In genomic region chr15:75205064-75205395, GRCh38 we compare ENCODE assay signal across 11 cellular contexts. TPM values are rescaled to one million over a fixed set of nuclear protein-coding genes. Genes with fewer than 3 reads are reported as not detected.
DNase-seq lines count a peak whose midpoint lies in the region; ATAC-seq, FAIRE-seq and TF ChIP-seq lines count a peak whose summit lies in the region.
"Had no signal": no experiment of that assay in that cellular context is flagged by ENCODE, and none has a peak within 500 bp of the region (broad histone marks: within the 10 kb centered on the region; RNA-seq: fewer than 3 reads in every experiment).

No MANE protein-coding gene starts in this region.

- CTCF ChIA-PET in A549 (lab: Yijun Ruan, JAX) (interaction anchor here (0.8 to 15.6 kb wide), 22 partner anchors 9 to 362 kb away, joined by 3 to 324 read pairs (median 5); partner anchors contain the start of gene PPCDC), Caco-2 (lab: Charles Lee) (interaction anchor here (0.6 to 2.4 kb wide), 9 partner anchors 23 to 176 kb away, joined by 3 to 24 read pairs (median 9); no protein-coding TSS in a partner anchor), WTC11 (lab: Charles Lee) (interaction anchor here (1.0 to 2.8 kb wide), 6 partner anchors 9 to 175 kb away, joined by 5 to 33 read pairs (median 14); no protein-coding TSS in a partner anchor)

- no TSS peak for BruUV-seq in Caco-2 (replicated peaks; lab: Mats Ljungman, UMichigan)

- POLR2A ChIA-PET in A549 (lab: Yijun Ruan, JAX) (interaction anchor here (1.2 to 1.5 kb wide), 3 partner anchors 175 to 298 kb away, joined by 4 to 6 read pairs (median 5); partner anchors contain the start of genes FAM219B and RPP25), Caco-2 (lab: Charles Lee) (interaction anchor here (1.2 kb wide), 1 partner anchor 23 kb away, joined by 3 read pairs; no protein-coding TSS in a partner anchor), WTC11 (lab: Charles Lee) (interaction anchor here (1.4 to 1.6 kb wide), 2 partner anchors 10 to 160 kb away, joined by 5 to 6 read pairs; no protein-coding TSS in a partner anchor)

- intact Hi-C loops in Caco-2 (cut with micrococcal nuclease; ENCODE audit: unreplicated experiment), result no loop called here
- intact Hi-C loops in cardiac septum (cut with DNase I), result no loop called here

- H3F3A ChIP-seq in GM23248 (ENCODE audit: insufficient read depth), result peaks cover 11% of the 10 kb centered on the region

- H3K4me1 ChIP-seq in A549 (peaks cover 37% of the 10 kb centered on the region), Caco-2 (peaks cover 27% of the 10 kb centered on the region), hepatocyte (ENCODE audit: insufficient read depth) (peaks cover 38% of the 10 kb centered on the region), GM23248 (ENCODE audit: insufficient read depth) (peaks cover 22% of the 10 kb centered on the region)

- 36% methylated on average over 3 of the region's 3 CpGs for WGBS in A549 (ENCODE audit: missing lambda C conversion rate)
- 62% methylated on average over 3 of the region's 3 CpGs for WGBS in hepatocyte (ENCODE audit: low lambda C conversion rate, missing lambda C conversion rate)
- 25 to 29% methylated on average over 3 of the region's 3 CpGs for WGBS in GM23248 (ENCODE audit: low coverage in 1 of 2, low lambda C conversion rate in 2 of 2, missing lambda C conversion rate in 2 of 2), 2 experiments

- H3K9me3 ChIP-seq in A549, result no peaks in the 10 kb centered on the region
- no peaks in the 10 kb centered on the region for H3K9me3 ChIP-seq in Caco-2
- no peaks in the 10 kb centered on the region for H3K9me3 ChIP-seq in hepatocyte (ENCODE audit: low read depth)
- no peaks in the 10 kb centered on the region for H3K9me3 ChIP-seq in GM23248 (ENCODE audit: low read depth)
- H3K9me3 ChIP-seq: pancreas had no signal

- H3K4me3 ChIP-seq in A549 (no peak overlapping the region), Caco-2 (ENCODE audit: low read depth, low read length) (no peak overlapping the region), hepatocyte (no peak overlapping the region), GM23248 (no peak overlapping the region)

- H3K36me3 Mint-ChIP-seq in Caco-2 (ENCODE audit: insufficient read depth, unreplicated experiment) (peaks cover 58% of the 10 kb centered on the region), WTC11 (peaks cover 26% of the 10 kb centered on the region)

- H3K4me1 Mint-ChIP-seq in Caco-2 (ENCODE audit: low read depth, unreplicated experiment) (peaks cover 27% of the 10 kb centered on the region), WTC11 (peaks cover 40% of the 10 kb centered on the region)

- H3K27me3 Mint-ChIP-seq in Caco-2 (ENCODE audit: insufficient read depth, unreplicated experiment) (no peaks in the 10 kb centered on the region), WTC11 (ENCODE audit: low read depth) (0 out of 2 replicates have a peak, but pooled peaks cover 2% of the 10 kb centered on the region)

- TF ChIP-seq EP300 in A549 (IDR thresholded peaks at IDR 0.05), result no peak

- H3K9ac ChIP-seq in GM23248, result no peak overlapping the region

- TF ChIP-seq POLR2A in A549 (IDR thresholded peaks at IDR 0.05; ENCODE audit: low read length), result no peak

- H3K27ac Mint-ChIP-seq in Caco-2 (ENCODE audit: unreplicated experiment) (peak overlapping the region; percentile 79), WTC11 (no peak overlapping the region; the same call in 1 of the 2 replicates)

- H4K20me1 ChIP-seq in hepatocyte (ENCODE audit: insufficient read depth, poor library complexity, severe bottlenecking), result peaks cover 68% of the 10 kb centered on the region
- H4K20me1 ChIP-seq in GM23248 (ENCODE audit: insufficient read depth), result peaks cover 13% of the 10 kb centered on the region; the same call in 1 of the 2 replicates

- TF ChIP-seq CTCF in A549 (IDR thresholded peaks at IDR 0.05) (no peak), Caco-2 (IDR thresholded peaks at IDR 0.05; ENCODE audit: insufficient read depth in 1 of 2, low read depth in 1 of 2, low read length in 1 of 2, severe bottlenecking in 1 of 2, unreplicated experiment in 1 of 2) (no peak), WTC11 (IDR thresholded peaks at IDR 0.05) (no peak), hepatocyte (IDR thresholded peaks at IDR 0.05; ENCODE audit: poor library complexity) (no peak), GM13976 (IDR thresholded peaks at IDR 0.05; ENCODE audit: borderline replicate concordance, control extremely low read depth, extremely low read depth, insufficient read depth, missing control alignments) (no peak)

- H3K4me2 ChIP-seq in A549, result peak overlapping the region; percentile 84; the same call in 2 of the 3 replicates
- peak overlapping the region; percentile 47 for H3K4me2 ChIP-seq in hepatocyte
- no peak overlapping the region for H3K4me2 ChIP-seq in GM23248 (ENCODE audit: unreplicated experiment)

- no peaks in the 10 kb centered on the region for H3K27me3 ChIP-seq in Caco-2 (replicated peaks; ENCODE audit: control insufficient read depth, insufficient read depth, low read length)
- H3K27me3 ChIP-seq in hepatocyte, result no peaks in the 10 kb centered on the region
- no peaks in the 10 kb centered on the region for H3K27me3 ChIP-seq in GM23248 (replicated peaks; ENCODE audit: insufficient read depth)
- H3K27me3 ChIP-seq: pancreas had no signal

- H3K27ac ChIP-seq in A549 (no peak overlapping the region), hepatocyte (no peak overlapping the region), GM23248 (no peak overlapping the region)

- no peak for TF ChIP-seq RAD21 in A549 (conservative IDR thresholded peaks at IDR 0.05 in 1 of 2, IDR thresholded peaks at IDR 0.05 in 1 of 2)

- H3K4me3 Mint-ChIP-seq in Caco-2 (ENCODE audit: unreplicated experiment), result peak overlapping the region; percentile 95
- H3K4me3 Mint-ChIP-seq in WTC11, result no peak overlapping the region

- H3K79me2 ChIP-seq in hepatocyte (peaks cover 80% of the 10 kb centered on the region), GM23248 (ENCODE audit: insufficient read depth) (peaks cover 80% of the 10 kb centered on the region)

- peaks cover 2% of the 10 kb centered on the region for H3K36me3 ChIP-seq in Caco-2 (ENCODE audit: control insufficient read depth, insufficient read depth, low read length)
- H3K36me3 ChIP-seq in hepatocyte (replicated peaks; ENCODE audit: insufficient read depth, low read depth), result no peaks in the 10 kb centered on the region
- no peaks in the 10 kb centered on the region; the same call in 1 of the 2 replicates for H3K36me3 ChIP-seq in GM23248 (ENCODE audit: low read depth)

- DNase-seq in A549 (ENCODE audit: low read depth in 1 of 2, low spot score in 1 of 2), result no peak
- no peak for DNase-seq in Caco-2
- DNase-seq in WTC11 (ENCODE audit: low spot score), result no peak
- DNase-seq in hepatocyte (ENCODE audit: low spot score), result no peak
- DNase-seq in GM13976 (ENCODE audit: low spot score), result no peak
- DNase-seq in GM23248, result no peak
- no peak for DNase-seq in NCI-H2171 (lab: John Stamatoyannopoulos, UW)
- no peak for DNase-seq in cardiac septum (ENCODE audit: low spot score)

- no peak overlapping the region for H2AFZ ChIP-seq in hepatocyte
- H2AFZ ChIP-seq in GM23248, result no peak overlapping the region

- H3K9me2 ChIP-seq in hepatocyte (replicated peaks; ENCODE audit: insufficient read depth) (no peaks in the 10 kb centered on the region), GM23248 (ENCODE audit: insufficient read depth) (no peaks in the 10 kb centered on the region)

- ATAC-seq in A549 (no peak), WTC11 (no peak)

- in situ Hi-C loops in GM13976 (cut with MboI; ENCODE audit: low sequenced_read_pairs, unreplicated experiment), result loop anchor here (10.0 kb wide), 1 partner anchor 110 kb away; no protein-coding TSS in a partner anchor
- in situ Hi-C loops in GM23248 (cut with MboI), result loop anchor here (5.0 kb wide), 1 partner anchor 178 kb away; no protein-coding TSS in a partner anchor

- H3K9me3 Mint-ChIP-seq in Caco-2 (ENCODE audit: unreplicated experiment), result no peaks in the 10 kb centered on the region
- no peaks in the 10 kb centered on the region for H3K9me3 Mint-ChIP-seq in WTC11

- no peak for FAIRE-seq in A549 (lab: Jason Lieb, UNC)
- FAIRE-seq: pancreas had no signal

TF ChIP-seq in A549, 52 proteins besides CTCF, POLR2A, EP300 and RAD21 (continues in another document):
- no peak for TF ChIP-seq GATA3 (IDR thresholded peaks at IDR 0.05; ENCODE audit: borderline replicate concordance)

RNA-seq across cellular contexts. Expression of gene C15orf39, which starts 3.3 kb away (rescaled TPM):
- 5.7 and 8.8 TPM in 2 replicates for polyA plus RNA-seq in A549 (2011; rRNA removed)
- polyA plus RNA-seq in A549 (2012; cell fraction: cytosol; rRNA removed), result 9.8 and 14.9 TPM in 2 replicates
- polyA plus RNA-seq in A549 (2012; cell fraction: nucleus; rRNA removed), result 23.5 and 28.0 TPM in 2 replicates
- polyA plus RNA-seq in A549 (2017; fragmentation: RNase III; extraction: RNeasy Plus Mini Kit Qiagen cat#74134 plus additional on column Dnase treatment), result 14.7 to 16.7 TPM (median 15.1 TPM) in 3 replicates
- polyA minus RNA-seq in A549 (2011; rRNA and poly(A)+ RNA removed), result 17.5 and 20.4 TPM in 2 replicates
- 48.2 and 56.8 TPM in 2 replicates for total RNA-seq in Caco-2 (2022)
- 39.9 to 52.8 TPM (median 41.6 TPM) in 3 replicates for total RNA-seq in WTC11 (2021)
- 11.4 and 18.3 TPM in 2 replicates for total RNA-seq in hepatocyte
- polyA plus RNA-seq in hepatocyte, result 15.3 and 16.4 TPM in 2 replicates
- total RNA-seq in GM23248 (2014; rRNA removed; shearing (Covaris generic)), result 8.1 and 12.5 TPM in 2 replicates
- 4.7 and 5.1 TPM in 2 replicates for polyA plus RNA-seq in GM23248 (2016; fragmentation: Nextera tagmentation; extraction: Ambion mirVana)
- 12.9 TPM for total RNA-seq in cardiac septum

RNA-seq across cellular contexts. Expression of gene GOLGA6C, which starts 53.1 kb away (rescaled TPM):
- not detected in 2 replicates for polyA plus RNA-seq in A549 (2011; rRNA removed)
- not detected in 2 replicates for polyA plus RNA-seq in A549 (2012; cell fraction: cytosol; rRNA removed)
- not detected in 2 replicates for polyA plus RNA-seq in A549 (2012; cell fraction: nucleus; rRNA removed)
- not detected in 3 replicates for polyA plus RNA-seq in A549 (2017; fragmentation: RNase III; extraction: RNeasy Plus Mini Kit Qiagen cat#74134 plus additional on column Dnase treatment)
- not detected in 2 replicates for polyA minus RNA-seq in A549 (2011; rRNA and poly(A)+ RNA removed)
- not detected in 2 replicates for total RNA-seq in Caco-2 (2022)
- total RNA-seq in WTC11 (2021), result 0.52 to 0.60 TPM (median 0.55 TPM) in 3 replicates
- total RNA-seq in hepatocyte, result not detected in 2 replicates
- polyA plus RNA-seq in hepatocyte, result not detected in 2 replicates
- total RNA-seq in GM23248 (2014; rRNA removed; shearing (Covaris generic)), result not detected in 2 replicates
- polyA plus RNA-seq in GM23248 (2016; fragmentation: Nextera tagmentation; extraction: Ambion mirVana), result not detected in 2 replicates
- total RNA-seq in cardiac septum, result not detected
- total RNA-seq: endothelial cell of umbilical vein, pancreas had no signal
- polyA plus RNA-seq: endothelial cell of umbilical vein, liver, pancreas had no signal
